In the genomic region with DNA sequence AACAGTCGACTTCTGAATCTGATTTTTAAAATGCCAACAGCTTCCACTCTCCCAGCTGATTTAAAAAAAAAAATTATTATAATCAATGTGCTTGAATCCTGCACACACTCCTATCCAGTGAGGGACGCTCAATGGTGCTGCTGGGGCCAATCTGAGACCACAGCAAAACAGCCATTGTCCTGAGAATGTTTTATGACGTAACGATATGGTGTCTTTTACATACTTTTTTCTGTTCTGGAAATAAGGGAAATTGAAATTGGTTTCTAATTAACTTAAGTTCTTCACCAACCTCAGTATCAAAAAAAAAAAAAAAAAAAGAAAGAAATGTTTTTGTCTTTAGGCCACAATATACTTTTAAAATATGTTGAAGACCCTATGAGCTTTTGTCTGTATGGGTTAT, we compare ENCODE assay signal across 28 cellular contexts.
"Had no signal": no experiment of that assay in that cellular context is flagged by ENCODE, and none has a peak within 500 bp of the region (broad histone marks: within the 10 kb centered on the region; RNA-seq: fewer than 3 reads in every experiment).

No MANE protein-coding gene starts in this region.

- H3K4me1 ChIP-seq: colonic mucosa, esophagus muscularis mucosa, esophagus squamous epithelium, foreskin keratinocyte, gastrocnemius medialis, gastroesophageal sphincter, heart left ventricle, heart right ventricle had no signal

- H3K27me3 Mint-ChIP-seq: dendritic cell treated with granulocyte-macrophage colony-stimulating factor and Interleukin-4, amounts not matched to agents 40 ng/mL and 50 ng/mL, for 4 days had no signal

- FAIRE-seq: colon, endometrium, endothelial cell of umbilical vein, frontal cortex had no signal

- H3K27ac Mint-ChIP-seq: dendritic cell treated with granulocyte-macrophage colony-stimulating factor and Interleukin-4, amounts not matched to agents 40 ng/mL and 50 ng/mL, for 4 days; effector memory CD8-positive, alpha-beta T cell; endodermal cell had no signal

- H3K36me3 ChIP-seq: colonic mucosa, esophagus muscularis mucosa, esophagus squamous epithelium, gastrocnemius medialis, gastroesophageal sphincter, heart left ventricle, heart right ventricle had no signal

- ATAC-seq: effector memory CD8-positive, alpha-beta T cell; esophagus mucosa; foreskin keratinocyte; gastrocnemius medialis; gastroesophageal sphincter; heart left ventricle; heart right ventricle had no signal

- H3K27me3 ChIP-seq: colonic mucosa, foreskin keratinocyte had no signal

- H3K4me3 Mint-ChIP-seq: dendritic cell treated with granulocyte-macrophage colony-stimulating factor and Interleukin-4, amounts not matched to agents 40 ng/mL and 50 ng/mL, for 4 days; effector memory CD8-positive, alpha-beta T cell; endodermal cell had no signal

- H3K4me1 Mint-ChIP-seq: endodermal cell had no signal

- H3K4me3 ChIP-seq: colonic mucosa, coronary artery, dorsolateral prefrontal cortex, esophagus muscularis mucosa, esophagus squamous epithelium, gastrocnemius medialis, gastroesophageal sphincter, heart left ventricle, heart right ventricle had no signal

- H3K9me3 ChIP-seq: colonic mucosa, esophagus squamous epithelium, gastrocnemius medialis had no signal

- H3K27ac ChIP-seq: colonic mucosa, coronary artery, dorsolateral prefrontal cortex, epithelial cell of prostate, esophagus muscularis mucosa, esophagus squamous epithelium, foreskin keratinocyte, gastrocnemius medialis, gastroesophageal sphincter, heart left ventricle, heart right ventricle had no signal

- DNase-seq: colonic mucosa; cortex of kidney; dermis blood vessel endothelial cell; dorsolateral prefrontal cortex; effector CD4-positive, alpha-beta T cell; effector CD8-positive, alpha-beta T cell; effector memory CD4-positive, alpha-beta T cell; effector memory CD8-positive, alpha-beta T cell; endodermal cell; erythroblast; esophagus squamous epithelium; foreskin fibroblast; foreskin keratinocyte; gastrocnemius medialis; glutamatergic neuron; head of caudate nucleus; heart left ventricle; heart right ventricle had no signal
